ENCODE assay signal across 8 cellular contexts in genomic region chr3:101676765-101677435, GRCh38. TPM values are rescaled to one million over a fixed set of nuclear protein-coding genes. Genes with fewer than 3 reads are reported as not detected.
DNase-seq lines count a peak whose midpoint lies in the region; ATAC-seq, FAIRE-seq and TF ChIP-seq lines count a peak whose summit lies in the region.

TSS of gene ZBTB11 (minus strand) at chr3:101677132. CDS start at chr3:101676914, 218 bp downstream.

- intact Hi-C loops in activated T-helper 2 cell treated with anti-CD3 and anti-CD28 coated beads, Interferon-gamma antibody, Interleukin-2, Interleukin-4, amounts not matched to agents 10 μg/mL and 5 μg/mL and 100 μg/mL, durations not matched to agents 14 hours and 24 hours and 36 hours (cut with micrococcal nuclease): loop anchor here (1.0 to 5.0 kb wide), 9 partner anchors 9 to 1276 kb away; partner anchors contain the start of genes CEP97, LNP1, RPL24 and TFG

- H3K36me3 ChIP-seq in MM.1S (replicated peaks; ENCODE audit: insufficient read depth, low read length) (peaks cover 15% of the 10 kb centered on the region), gastroesophageal sphincter (peaks cover 0 to 26% of the 10 kb centered on the region in 2 donors), tibial nerve (peaks cover 0 to 37% (median 11%) of the 10 kb centered on the region in 3 donors)

- peak within 1 kb of the TSS; percentile 98 for H3K9ac ChIP-seq in MM.1S (ENCODE audit: low read length)

- H3K27me3 Mint-ChIP-seq in activated T-helper 2 cell treated with anti-CD3 and anti-CD28 coated beads, Interferon-gamma antibody, Interleukin-2, Interleukin-4, amounts not matched to agents 10 μg/mL and 5 μg/mL and 100 μg/mL, durations not matched to agents 14 hours and 24 hours and 36 hours (ENCODE audit: low read depth): no peaks in the 10 kb centered on the region
- H3K27me3 Mint-ChIP-seq in osteocyte (ENCODE audit: unreplicated experiment): no peaks in the 10 kb centered on the region

- H3K9me3 ChIP-seq in MM.1S (replicated peaks; ENCODE audit: insufficient read depth, low read length) (no peaks in the 10 kb centered on the region), gastroesophageal sphincter (no peaks in the 10 kb centered on the region), tibial nerve (no peaks in the 10 kb centered on the region)

- TF ChIP-seq CTCF in MM.1S (IDR thresholded peaks at IDR 0.05; ENCODE audit: low read length): peak; percentile 32
- peak; percentile 33 to 64 (median 59) for TF ChIP-seq CTCF in gastroesophageal sphincter (IDR thresholded peaks at IDR 0.05)
- TF ChIP-seq CTCF in osteocyte (IDR thresholded peaks at IDR 0.05): peak; percentile 64
- peak; percentile 47 to 73 (median 51) for TF ChIP-seq CTCF in tibial nerve (IDR thresholded peaks at IDR 0.05)

- ATAC-seq in gastroesophageal sphincter: peak; percentile 95

- H3K4me1 Mint-ChIP-seq in activated T-helper 2 cell treated with anti-CD3 and anti-CD28 coated beads, Interferon-gamma antibody, Interleukin-2, Interleukin-4, amounts not matched to agents 10 μg/mL and 5 μg/mL and 100 μg/mL, durations not matched to agents 14 hours and 24 hours and 36 hours (ENCODE audit: low read depth): peaks cover 46% of the 10 kb centered on the region
- peaks cover 33% of the 10 kb centered on the region for H3K4me1 Mint-ChIP-seq in osteocyte (ENCODE audit: unreplicated experiment)

- no peaks in the 10 kb centered on the region for H3K9me3 Mint-ChIP-seq in activated T-helper 2 cell treated with anti-CD3 and anti-CD28 coated beads, Interferon-gamma antibody, Interleukin-2, Interleukin-4, amounts not matched to agents 10 μg/mL and 5 μg/mL and 100 μg/mL, durations not matched to agents 14 hours and 24 hours and 36 hours
- no peaks in the 10 kb centered on the region for H3K9me3 Mint-ChIP-seq in osteocyte (ENCODE audit: unreplicated experiment)

- H3K9me2 ChIP-seq in MM.1S (replicated peaks; ENCODE audit: insufficient read depth, low read length): no peaks in the 10 kb centered on the region

- peaks cover 74% of the 10 kb centered on the region for H3K79me2 ChIP-seq in MM.1S (ENCODE audit: low read length)

- peak within 1 kb of the TSS; percentile 99 for H2AFZ ChIP-seq in MM.1S (ENCODE audit: low read length)

- peak within 1 kb of the TSS; percentile 89 for H3K4me2 ChIP-seq in MM.1S (ENCODE audit: low read depth, low read length)

- H3F3A ChIP-seq in MM.1S (ENCODE audit: insufficient read depth, low read length): peaks cover 33% of the 10 kb centered on the region

- peak; percentile 99 for FAIRE-seq in H54 (lab: Jason Lieb, UNC)

- H3K27ac Mint-ChIP-seq in activated T-helper 2 cell treated with anti-CD3 and anti-CD28 coated beads, Interferon-gamma antibody, Interleukin-2, Interleukin-4, amounts not matched to agents 10 μg/mL and 5 μg/mL and 100 μg/mL, durations not matched to agents 14 hours and 24 hours and 36 hours: peak within 1 kb of the TSS; percentile 94
- H3K27ac Mint-ChIP-seq in osteocyte (ENCODE audit: unreplicated experiment): peak within 1 kb of the TSS; percentile 97

- H3K36me3 Mint-ChIP-seq in activated T-helper 2 cell treated with anti-CD3 and anti-CD28 coated beads, Interferon-gamma antibody, Interleukin-2, Interleukin-4, amounts not matched to agents 10 μg/mL and 5 μg/mL and 100 μg/mL, durations not matched to agents 14 hours and 24 hours and 36 hours (ENCODE audit: low read depth): peaks cover 61% of the 10 kb centered on the region
- H3K36me3 Mint-ChIP-seq in osteocyte (ENCODE audit: unreplicated experiment): peaks cover 21% of the 10 kb centered on the region

- peak; percentile 100 for DNase-seq in ELR (ENCODE audit: low read depth)
- DNase-seq in H54 (ENCODE audit: insufficient read length, low spot score): peak; percentile 72
- DNase-seq in MM.1S: peak; percentile 99
- DNase-seq in activated T-helper 2 cell treated with anti-CD3 and anti-CD28 coated beads, Interferon-gamma antibody, Interleukin-2, Interleukin-4, amounts not matched to agents 10 μg/mL and 5 μg/mL and 100 μg/mL, durations not matched to agents 14 hours and 24 hours and 36 hours (ENCODE audit: low spot score): peak; percentile 99
- peak; percentile 99 for DNase-seq in osteocyte (ENCODE audit: extremely low spot score, unreplicated experiment)
- DNase-seq in tibial nerve (ENCODE audit: low spot score in 2 of 2): peak; percentile 99 to 100
- no peak for DNase-seq in anterior cingulate cortex (lab: John Stamatoyannopoulos, UW)

- peaks cover 15% of the 10 kb centered on the region for H3K4me1 ChIP-seq in MM.1S (ENCODE audit: low read length)
- peaks cover 3 to 49% (median 9%) of the 10 kb centered on the region in 3 donors for H3K4me1 ChIP-seq in gastroesophageal sphincter
- H3K4me1 ChIP-seq in tibial nerve: peaks cover 0 to 38% (median 19%) of the 10 kb centered on the region in 4 donors

- H3K27ac ChIP-seq in MM.1S (ENCODE audit: low read length) (peak within 1 kb of the TSS; percentile 95), gastroesophageal sphincter (peak within 1 kb of the TSS; percentile 92 to 100 (median 97)), tibial nerve (peak within 1 kb of the TSS; percentile 89 to 98 (median 96))

- H3K27me3 ChIP-seq in MM.1S (replicated peaks; ENCODE audit: insufficient read depth, low read length) (no peaks in the 10 kb centered on the region), gastroesophageal sphincter (no peaks in the 10 kb centered on the region), tibial nerve (no peaks in the 10 kb centered on the region)

- peak within 1 kb of the TSS; percentile 94 for H3K4me3 Mint-ChIP-seq in activated T-helper 2 cell treated with anti-CD3 and anti-CD28 coated beads, Interferon-gamma antibody, Interleukin-2, Interleukin-4, amounts not matched to agents 10 μg/mL and 5 μg/mL and 100 μg/mL, durations not matched to agents 14 hours and 24 hours and 36 hours (ENCODE audit: low read depth)
- peak within 1 kb of the TSS; percentile 90 for H3K4me3 Mint-ChIP-seq in osteocyte (ENCODE audit: unreplicated experiment)

- TF ChIP-seq POLR2A in H54 (IDR thresholded peaks at IDR 0.05; ENCODE audit: low read depth, low read length): peak; percentile 72
- TF ChIP-seq POLR2A in gastroesophageal sphincter (IDR thresholded peaks at IDR 0.05): peak; percentile 75 to 81
- TF ChIP-seq POLR2A in tibial nerve (IDR thresholded peaks at IDR 0.05): peak; percentile 77 to 91

- TF ChIP-seq EP300 in gastroesophageal sphincter (IDR thresholded peaks at IDR 0.05) (no peak), tibial nerve (IDR thresholded peaks at IDR 0.05) (peak; percentile 81 to 98)

- peak within 1 kb of the TSS; percentile 100 for H3K4me3 ChIP-seq in MM.1S (ENCODE audit: low read length)
- peak within 1 kb of the TSS; percentile 84 to 100 for H3K4me3 ChIP-seq in gastroesophageal sphincter
- peak within 1 kb of the TSS; percentile 79 to 99 (median 91) for H3K4me3 ChIP-seq in tibial nerve

- WGBS in gastroesophageal sphincter (ENCODE audit: low coverage in 1 of 2), 2 donors: 1% methylated on average over 14 of the region's 57 CpGs; no CpG with 5 or more reads in 1 of the 2 donors
- 1 to 2% methylated on average over 7 to 57 of the region's 57 CpGs for WGBS in tibial nerve, 2 donors

- no peaks in the 10 kb centered on the region for H4K20me1 ChIP-seq in MM.1S (ENCODE audit: insufficient read depth, low read length)

RNA-seq across cellular contexts. Expression of gene ZBTB11, which starts in this region (rescaled TPM):
- 27.5 and 29.6 TPM in 2 replicates for total RNA-seq in activated T-helper 2 cell treated with anti-CD3 and anti-CD28 coated beads, Interferon-gamma antibody, Interleukin-2, Interleukin-4, amounts not matched to agents 10 μg/mL and 5 μg/mL and 100 μg/mL, durations not matched to agents 14 hours and 24 hours and 36 hours
- total RNA-seq in gastroesophageal sphincter (10 to 100 TPM; 17.1 to 32.7 (median 23.6) TPM), osteocyte (15.3 and 18.2 TPM in 2 replicates), tibial nerve (10 to 100 TPM; 18.3 to 20.5 (median 19.6) TPM)

Comparison
In these comparisons a context has a peak if more than half of its experiments do, and no peak if none do; other contexts are left out.
1. DNase-seq: peak in ELR (single experiment), H54 (single experiment), MM.1S (single experiment), activated T-helper 2 cell treated with anti-CD3 and anti-CD28 coated beads, Interferon-gamma antibody, Interleukin-2, Interleukin-4, amounts not matched to agents 10 μg/mL and 5 μg/mL and 100 μg/mL, durations not matched to agents 14 hours and 24 hours and 36 hours (single experiment), osteocyte (single experiment) and tibial nerve (2 of 2); none in anterior cingulate cortex (0 of 58).
2. Peak in every context shown above with its lines, with median percentiles within 50 percentile points of each other: POLR2A ChIP-seq, H3K27ac ChIP-seq, H3K4me3 ChIP-seq and CTCF ChIP-seq.